In genomic region chr14:92316937-92317336, GRCh38 we compare ENCODE assay signal across 24 cellular contexts. TPM values are rescaled to one million over a fixed set of nuclear protein-coding genes. Genes with fewer than 3 reads are reported as not detected.
DNase-seq lines count a peak whose midpoint lies in the region; FAIRE-seq and TF ChIP-seq lines count a peak whose summit lies in the region.
"Had no signal": no experiment of that assay in that cellular context is flagged by ENCODE, and none has a peak within 500 bp of the region (broad histone marks: within the 10 kb centered on the region; RNA-seq: fewer than 3 reads in every experiment).

No MANE protein-coding gene starts in this region.

- peaks cover 11% of the 10 kb centered on the region for H3K9me3 ChIP-seq in keratinocyte (ENCODE audit: control insufficient read depth, low read depth, low read length)

- dilution Hi-C loops in keratinocyte (cut with MboI; ENCODE audit: extremely low pct_ligation_motif_present, low sequenced_read_pairs) = no loop called here

- H3K4me3 ChIP-seq in keratinocyte (ENCODE audit: control insufficient read depth in 2 of 3, extremely low read depth in 1 of 3, insufficient read depth in 2 of 3, low read depth in 1 of 3, low read length in 3 of 3) = no peak overlapping the region
- H3K4me3 ChIP-seq: hepatocyte, neural progenitor cell, SK-N-MC had no signal

- no peak overlapping the region for H3K4me2 ChIP-seq in keratinocyte (ENCODE audit: control insufficient read depth, extremely low read depth, insufficient read depth, low read depth, low read length)
- H3K4me2 ChIP-seq: hepatocyte, neural progenitor cell had no signal

- H4K20me1 ChIP-seq in keratinocyte (ENCODE audit: control insufficient read depth, extremely low read depth, insufficient read depth, low read length) = no peaks in the 10 kb centered on the region

- no peak overlapping the region for H3K27ac ChIP-seq in RWPE1
- no peak overlapping the region for H3K27ac ChIP-seq in keratinocyte (ENCODE audit: control insufficient read depth, insufficient read depth, low read length)
- H3K27ac ChIP-seq: 22Rv1, hepatocyte, neural progenitor cell, SK-N-MC had no signal

- DNase-seq in DMS153 (lab: John Stamatoyannopoulos, UW) (peak; percentile 74), DMS153 treated with DMSO at 0.1 percent for 48 hours (lab: John Stamatoyannopoulos, UW; ENCODE audit: unreplicated experiment) (no peak), HT-29 (ENCODE audit: low spot score) (peak; percentile 23), RWPE1 (ENCODE audit: low spot score) (peak; percentile 55), keratinocyte (ENCODE audit: low read depth, low spot score) (peak; percentile 32), 8988T (no peak), mucosa of gallbladder (ENCODE audit: low spot score) (no peak), AG20443 (ENCODE audit: low spot score) (no peak)
- DNase-seq: activated CD4-positive, alpha-beta T cell treated with anti-CD3 and anti-CD28 coated beads for 1 hour; activated CD8-positive, alpha-beta memory T cell treated with anti-CD3 and anti-CD28 coated beads, Interleukin-2, amount 50 U/mL, for 4 hours; activated effector memory CD4-positive, alpha-beta T cell treated with anti-CD3 and anti-CD28 coated beads, Interleukin-2, amount 50 U/mL, for 16 hours; aorta; C1 segment of cervical spinal cord; DMS 273 treated with DMSO at 0.1 percent for 48 hours; kidney glomerular epithelial cell; midbrain; NCI-H2029 treated with DMSO at 0.1 percent for 48 hours; NCI-H510A treated with DMSO at 0.1 percent for 48 hours; T-helper 9 cell had no signal

- no peaks in the 10 kb centered on the region for H3K36me3 ChIP-seq in keratinocyte (ENCODE audit: control insufficient read depth in 2 of 2, extremely low read depth in 1 of 2, insufficient read depth in 2 of 2, low read length in 2 of 2)
- H3K36me3 ChIP-seq: neural progenitor cell had no signal

- H3K4me1 ChIP-seq in keratinocyte (ENCODE audit: control insufficient read depth, extremely low read depth, insufficient read depth, low read length) = no peaks in the 10 kb centered on the region

- H3K9me1 ChIP-seq in keratinocyte (ENCODE audit: control insufficient read depth, extremely low read depth, insufficient read depth, low read length) = no peaks in the 10 kb centered on the region

- no peaks in the 10 kb centered on the region for H3K79me2 ChIP-seq in keratinocyte (ENCODE audit: control insufficient read depth, insufficient read depth, low read length)
- H3K79me2 ChIP-seq: hepatocyte had no signal

- no peak overlapping the region for H2AFZ ChIP-seq in keratinocyte (ENCODE audit: control insufficient read depth, low read length)
- H2AFZ ChIP-seq: hepatocyte, neural progenitor cell had no signal

- TF ChIP-seq CTCF in RWPE1 (conservative IDR thresholded peaks at IDR 0.05; ENCODE audit: low read depth) = no peak
- no peak for TF ChIP-seq CTCF in keratinocyte (optimal IDR thresholded peaks at IDR 0.05 in 1 of 3, IDR thresholded peaks at IDR 0.05 in 1 of 3, conservative IDR thresholded peaks at IDR 0.05 in 1 of 3; ENCODE audit: extremely low read depth in 1 of 3, insufficient read depth in 2 of 3, low read length in 3 of 3)

- CTCF ChIA-PET in RWPE1 (lab: Yijun Ruan, JAX) = no interaction called here

- no peak for FAIRE-seq in keratinocyte (lab: Jason Lieb, UNC)

- POLR2A ChIA-PET in RWPE1 (lab: Yijun Ruan, JAX; ENCODE audit: low non-redundant PET) = no interaction called here

- H3K27me3 ChIP-seq in keratinocyte (ENCODE audit: control insufficient read depth, extremely low read depth, insufficient read depth, low read length) = peaks cover 20% of the 10 kb centered on the region

- no peak overlapping the region for H3K9ac ChIP-seq in keratinocyte (ENCODE audit: control insufficient read depth, extremely low read depth, insufficient read depth, low read length)
- H3K9ac ChIP-seq: neural progenitor cell had no signal

RNA-seq across cellular contexts. Expression of gene SLC24A4, which starts 6.0 kb away (rescaled TPM):
- total RNA-seq in HT-29 (2014; rRNA removed; shearing (Covaris generic)) = not detected in 2 replicates
- polyA plus RNA-seq in keratinocyte = 0.08 to 0.12 TPM (median 0.10 TPM) in 3 replicates
- polyA plus RNA-seq in keratinocyte (2011; ENCODE audit: low read depth) = 0.05 TPM
- polyA plus RNA-seq in keratinocyte (2011; cell fraction: cytosol; rRNA removed) = 0.05 TPM in 2 replicates
- polyA plus RNA-seq in keratinocyte (2011; cell fraction: nucleus; rRNA removed) = 0.19 and 0.23 TPM in 2 replicates
- 0.05 TPM in 1 of 2 replicates, not detected in the other for polyA plus RNA-seq in keratinocyte (2012; ENCODE audit: low replicate concordance)
- polyA minus RNA-seq in keratinocyte = 0.13 to 0.98 TPM (median 0.20 TPM) in 3 replicates
- not detected for polyA minus RNA-seq in keratinocyte (2011; cell fraction: cytosol; rRNA and poly(A)+ RNA removed)
- 0.11 and 0.23 TPM in 2 replicates for polyA minus RNA-seq in keratinocyte (2011; cell fraction: nucleus; rRNA and poly(A)+ RNA removed)
- total RNA-seq in mucosa of gallbladder = 1.8 TPM
- total RNA-seq: pulmonary artery endothelial cell had no signal

Comparison
In these comparisons a context has a peak if more than half of its experiments do, and no peak if none do; other contexts are left out.
1. DNase-seq: peak in DMS153 (single experiment), HT-29 (single experiment), RWPE1 (single experiment) and keratinocyte (single experiment); none in DMS153 treated with DMSO at 0.1 percent for 48 hours (single experiment), 8988T (single experiment), mucosa of gallbladder (single experiment) and AG20443 (single experiment).